19 cellular contexts compared by ENCODE assay signal in genomic region chr7:27836525-27836924, GRCh38.
DNase-seq lines count a peak whose midpoint lies in the region; ATAC-seq, FAIRE-seq and TF ChIP-seq lines count a peak whose summit lies in the region.
"Had no signal": no experiment of that assay in that cellular context is flagged by ENCODE, and none has a peak within 500 bp of the region (broad histone marks: within the 10 kb centered on the region; RNA-seq: fewer than 3 reads in every experiment).

No MANE protein-coding gene starts in this region.

- H3K9ac ChIP-seq in GM12878 (ENCODE audit: control insufficient read depth, insufficient read depth, low read length): no peak overlapping the region

- TF ChIP-seq EP300 in GM12878 (IDR thresholded peaks at IDR 0.05; ENCODE audit: borderline replicate concordance in 1 of 2, control insufficient read depth in 1 of 2, low read depth in 2 of 2, low read length in 2 of 2): no peak

- H3K27ac Mint-ChIP-seq in memory B cell: peak overlapping the region; percentile 58

- H3K4me3 ChIP-seq in left ventricle myocardium inferior (no peak overlapping the region), GM12878 (no peak overlapping the region)
- H3K4me3 ChIP-seq: A549 had no signal

- H3K4me1 Mint-ChIP-seq in memory B cell: peaks cover 6% of the 10 kb centered on the region

- SMC1A ChIA-PET in GM12878 (lab: Charles Lee; ENCODE audit: uncharacterized antibody, unreplicated experiment): no interaction called here

- no peaks in the 10 kb centered on the region for H3K9me3 Mint-ChIP-seq in memory B cell
- H3K9me3 Mint-ChIP-seq: H9 had no signal

- H4K20me1 ChIP-seq in GM12878 (ENCODE audit: control insufficient read depth, insufficient read depth): no peaks in the 10 kb centered on the region

- H3K27ac ChIP-seq in left ventricle myocardium inferior (replicated peaks): peak overlapping the region; percentile 86
- no peak overlapping the region for H3K27ac ChIP-seq in GM12878 (ENCODE audit: control insufficient read depth, insufficient read depth)
- H3K27ac ChIP-seq: A549 had no signal

- BruUV-seq in GM12878 (replicated peaks; lab: Mats Ljungman, UMichigan): no TSS peak

- RAD21 ChIA-PET in GM12878 (lab: Charles Lee; ENCODE audit: unreplicated experiment): no interaction called here

- H3K36me3 Mint-ChIP-seq in memory B cell: peaks cover 32% of the 10 kb centered on the region

- H3K9me3 ChIP-seq in left ventricle myocardium inferior (replicated peaks) (no peaks in the 10 kb centered on the region), GM12878 (replicated peaks; ENCODE audit: control insufficient read depth, insufficient read depth, low read length) (no peaks in the 10 kb centered on the region)
- H3K9me3 ChIP-seq: A549 had no signal

- POLR2A ChIA-PET in GM12878 (lab: Charles Lee): no interaction called here

- H2AFZ ChIP-seq in GM12878 (ENCODE audit: control insufficient read depth, low read depth, low read length): no peak overlapping the region

- H3K79me2 ChIP-seq in GM12878 (ENCODE audit: control insufficient read depth, insufficient read depth, low read length): no peaks in the 10 kb centered on the region

- CTCF ChIA-PET in GM12878 (lab: Yijun Ruan, JAX): no interaction called here

- WGBS in GM12878 (ENCODE audit: insufficient coverage, insufficient replicate concordance, low lambda C conversion rate, missing lambda C conversion rate): 100% methylated on average over 2 of the region's 2 CpGs

- peaks cover 30% of the 10 kb centered on the region for H3K36me3 ChIP-seq in left ventricle myocardium inferior
- H3K36me3 ChIP-seq in GM12878 (ENCODE audit: control insufficient read depth in 2 of 2, insufficient read depth in 2 of 2, low read length in 1 of 2): no peaks in the 10 kb centered on the region; a peak in 1 of 4 replicates

- TF ChIP-seq CTCF in left ventricle myocardium inferior (IDR thresholded peaks at IDR 0.05; ENCODE audit: borderline replicate concordance): no peak
- TF ChIP-seq CTCF in GM12878 (IDR thresholded peaks at IDR 0.05 in 2 of 3, conservative IDR thresholded peaks at IDR 0.05 in 1 of 3; ENCODE audit: control insufficient read depth in 2 of 3, extremely low read depth in 1 of 3, insufficient read depth in 1 of 3, low read depth in 3 of 3, low read length in 3 of 3): no peak

- TF ChIP-seq POLR2A in GM12878 (IDR thresholded peaks at IDR 0.05; ENCODE audit: low read depth, low read length): no peak

- in situ Hi-C loops in GM12878 (cut with MboI): no loop called here

- no peak for DNase-seq in left ventricle myocardium inferior
- no peak for DNase-seq in Right ventricle myocardium superior
- DNase-seq in GM12878 (ENCODE audit: low read depth, low spot score): no peak
- no peak for DNase-seq in memory B cell (ENCODE audit: low spot score in 2 of 2)
- peak; percentile 4 for DNase-seq in superior temporal gyrus (ENCODE audit: extremely low spot score)
- DNase-seq in MV-4-11 (lab: John Stamatoyannopoulos, UW): no peak
- DNase-seq in activated effector memory CD4-positive, alpha-beta T cell treated with Interleukin-2 at 50 U/mL for 16 hours: no peak
- DNase-seq: C1 segment of cervical spinal cord; Calu3; DMS53; H9; NCI-H1417; NCI-H1930; NCI-H446; NCI-H69; NK-92 treated with Interleukin-12 subunit alpha and Interleukin-12 subunit beta, amount 100 ng/mL, for 24 hours; SIG-M5 had no signal

- ATAC-seq in Right ventricle myocardium superior (ENCODE audit: poor library complexity) (no peak), GM12878 (peak; percentile 31; the same call in 1 of the 3 replicates), memory B cell (ENCODE audit: low read depth) (no peak), GM19351 (IDR thresholded peaks at IDR 0.05; ENCODE audit: unreplicated experiment) (no peak)

- H3K4me3 Mint-ChIP-seq in memory B cell: no peak overlapping the region
- H3K4me3 Mint-ChIP-seq: H9 had no signal

- H3K4me1 ChIP-seq in left ventricle myocardium inferior: peaks cover 25% of the 10 kb centered on the region
- no peaks in the 10 kb centered on the region for H3K4me1 ChIP-seq in GM12878 (ENCODE audit: control insufficient read depth, insufficient read depth, low read length)
- H3K4me1 ChIP-seq: A549 had no signal

- no peak for TF ChIP-seq RAD21 in GM12878 (IDR thresholded peaks at IDR 0.05; ENCODE audit: insufficient read depth, low read depth, low read length)

- H3K27me3 Mint-ChIP-seq in memory B cell: no peaks in the 10 kb centered on the region

- FAIRE-seq in GM12878 (lab: Jason Lieb, UNC): no peak
- FAIRE-seq: A549 had no signal

- H3K4me2 ChIP-seq in GM12878 (ENCODE audit: control insufficient read depth, insufficient read depth): no peak overlapping the region
- H3K4me2 ChIP-seq: A549 had no signal

- intact Hi-C loops in left ventricle myocardium inferior (cut with micrococcal nuclease): no loop called here
- intact Hi-C loops in Right ventricle myocardium superior (cut with DNase I): no loop called here
- intact Hi-C loops in GM12878 (cut with micrococcal nuclease; ENCODE audit: unreplicated experiment): no loop called here

- H3K27me3 ChIP-seq in left ventricle myocardium inferior (ENCODE audit: low read depth) (no peaks in the 10 kb centered on the region), GM12878 (replicated peaks in 1 of 2; ENCODE audit: control insufficient read depth in 2 of 2, insufficient read depth in 2 of 2, low read length in 1 of 2) (no peaks in the 10 kb centered on the region)

TF ChIP-seq in GM12878, 131 proteins besides CTCF, POLR2A, EP300 and RAD21:
- TF ChIP-seq KDM1A (IDR thresholded peaks at IDR 0.05; ENCODE audit: borderline replicate concordance) (no peak), POLR2AphosphoS5 (IDR thresholded peaks at IDR 0.05; ENCODE audit: low read length) (0 out of 2 replicates have a peak, but pooled peaks have one; percentile 34)
